ENCODE assay signal across 8 cellular contexts in the genomic region with DNA sequence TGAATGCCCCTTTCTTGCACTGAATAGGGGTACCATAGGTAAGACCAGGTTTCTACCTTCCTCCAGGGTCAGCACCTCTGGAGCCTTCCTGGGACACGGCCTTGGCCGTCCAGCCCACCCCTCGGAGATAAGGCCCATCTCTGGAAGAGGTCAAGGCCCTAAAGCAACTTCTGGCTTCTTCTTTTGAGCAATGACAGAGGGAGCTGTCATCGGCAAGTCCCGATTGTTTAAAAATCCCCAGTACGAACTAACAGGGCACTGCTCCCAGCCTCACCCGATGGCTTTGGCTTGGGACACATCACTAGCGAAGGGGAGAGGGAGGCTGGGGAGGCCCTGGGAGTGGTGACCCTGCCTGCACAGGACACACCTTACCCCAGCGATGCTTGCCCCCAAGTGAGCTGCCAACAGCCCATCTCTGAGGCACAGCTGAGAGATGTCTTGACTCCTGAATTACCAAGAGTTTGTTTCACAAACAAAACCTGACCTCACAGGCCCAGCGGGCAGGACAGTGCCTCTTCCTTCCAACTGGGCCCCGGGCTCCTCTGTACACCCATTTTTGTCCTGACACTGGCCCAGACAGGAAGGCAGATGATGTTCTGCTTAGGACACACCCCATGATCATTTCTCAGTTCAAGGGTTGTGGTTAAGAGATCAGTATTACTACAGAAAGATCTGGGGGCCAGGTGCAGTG. TPM values are rescaled to one million over a fixed set of nuclear protein-coding genes. Genes with fewer than 3 reads are reported as not detected.
DNase-seq lines count a peak whose midpoint lies in the region; ATAC-seq and TF ChIP-seq lines count a peak whose summit lies in the region.
"Had no signal": no experiment of that assay in that cellular context is flagged by ENCODE, and none has a peak within 500 bp of the region (broad histone marks: within the 10 kb centered on the region; RNA-seq: fewer than 3 reads in every experiment).

No MANE protein-coding gene starts in this region.

- intact Hi-C loops in heart right ventricle (cut with DNase I) = loop anchor here in 4 of 10 donors (5.0 to 10.0 kb wide), 2 partner anchors 46 to 148 kb away; partner anchors contain the start of gene TMC6 (in 3 of the 4)

- peaks cover 9 to 80% (median 62%) of the 10 kb centered on the region in 4 donors for H3K4me1 ChIP-seq in Peyer's patch
- peaks cover 39 to 83% (median 70%) of the 10 kb centered on the region in 9 donors for H3K4me1 ChIP-seq in heart right ventricle
- H3K4me1 ChIP-seq in subcutaneous abdominal adipose tissue (ENCODE audit: control insufficient read depth in 5 of 5, insufficient read depth in 5 of 5, low read length in 5 of 5) = peaks cover 13 to 78% (median 59%) of the 10 kb centered on the region in 5 donors

- H3K9ac ChIP-seq in subcutaneous abdominal adipose tissue (ENCODE audit: low read length in 5 of 5) = no peak overlapping the region

- WGBS in heart right ventricle, 2 donors = 36 to 46% methylated on average over 11 of the region's 11 CpGs

- ATAC-seq in GM21423 (IDR thresholded peaks at IDR 0.05; ENCODE audit: unreplicated experiment) (peak; percentile 32), heart right ventricle (peak in 5 of 8 donors; percentile 3 to 15 (median 7))

- H3K27me3 ChIP-seq in Peyer's patch (no peaks in the 10 kb centered on the region), heart right ventricle (no peaks in the 10 kb centered on the region), subcutaneous abdominal adipose tissue (ENCODE audit: control insufficient read depth in 5 of 5, insufficient read depth in 4 of 5, low read length in 5 of 5) (no peaks in the 10 kb centered on the region)

- H3K4me3 ChIP-seq in Peyer's patch (no peak overlapping the region), heart right ventricle (no peak overlapping the region), subcutaneous abdominal adipose tissue (ENCODE audit: low read depth in 1 of 5, low read length in 5 of 5) (no peak overlapping the region)

- H3K9me3 ChIP-seq in Peyer's patch = no peaks in the 10 kb centered on the region
- no peaks in the 10 kb centered on the region for H3K9me3 ChIP-seq in heart right ventricle
- no peaks in the 10 kb centered on the region for H3K9me3 ChIP-seq in subcutaneous abdominal adipose tissue (ENCODE audit: control insufficient read depth in 5 of 5, low read length in 5 of 5)

- H3K36me3 ChIP-seq in Peyer's patch = peaks cover 0 to 16% (median 0%) of the 10 kb centered on the region in 3 donors
- H3K36me3 ChIP-seq in heart right ventricle = peaks cover 0 to 38% (median 10%) of the 10 kb centered on the region in 9 donors
- H3K36me3 ChIP-seq in subcutaneous abdominal adipose tissue (ENCODE audit: control insufficient read depth in 5 of 5, insufficient read depth in 5 of 5, low read length in 5 of 5) = peaks cover 0 to 25% (median 19%) of the 10 kb centered on the region in 5 donors

- H3K27ac ChIP-seq in Peyer's patch = peak overlapping the region; percentile 79 to 97 (median 88)
- H3K27ac ChIP-seq in heart right ventricle = peak overlapping the region; percentile 80 to 94 (median 88)
- H3K27ac ChIP-seq in subcutaneous abdominal adipose tissue (ENCODE audit: low read depth, low read length) = peak overlapping the region; percentile 79

- peak; percentile 59 to 84 (median 74) for DNase-seq in Peyer's patch
- peak in 1 of 2 donors; percentile 21 for DNase-seq in heart right ventricle
- DNase-seq in NCI-H226 = no peak
- DNase-seq in stimulated activated CD4-positive, alpha-beta T cell treated with anti-CD3 and anti-CD28 coated beads, Interleukin-15, amount 100 ng/mL, for 24 hours = no peak
- no peak for DNase-seq in amniotic stem cell (lab: John Stamatoyannopoulos, UW)
- DNase-seq: retina had no signal

- TF ChIP-seq CTCF in Peyer's patch (IDR thresholded peaks at IDR 0.05) (no peak), heart right ventricle (IDR thresholded peaks at IDR 0.05) (no peak)

- TF ChIP-seq POLR2A in Peyer's patch (IDR thresholded peaks at IDR 0.05) = no peak

RNA-seq across cellular contexts. Expression of gene SYNGR2, which starts 4.8 kb away (rescaled TPM):
- total RNA-seq in Peyer's patch (10 to 100 TPM; 51.2 to 87.2 (median 77.3) TPM), heart right ventricle (100 to 1,000 TPM; 102 to 184 (median 116) TPM)
- 100 to 1,000 TPM in 1 of 2 donors, 10 to 100 TPM in 1; 92.8 to 200 TPM for polyA plus RNA-seq in heart right ventricle

RNA-seq across cellular contexts. Expression of gene TK1, which starts 13.7 kb away (rescaled TPM):
- total RNA-seq in Peyer's patch (10 to 100 TPM in 2 of 4 donors, 1 to 10 TPM in 2; 6.2 to 46.2 (median 10.1) TPM), heart right ventricle (10 to 100 TPM in 1 of 10 donors, 1 to 10 TPM in 4, under 1 TPM in 5; 0.33 to 12.7 (median 0.91) TPM)
- 1 to 10 TPM; 1.6 to 2.6 TPM for polyA plus RNA-seq in heart right ventricle

RNA-seq across cellular contexts. Expression of gene AFMID, which starts 14.0 kb away (rescaled TPM):
- total RNA-seq in Peyer's patch = 10 to 100 TPM; 28.2 to 98.2 (median 51.7) TPM
- total RNA-seq in heart right ventricle = 10 to 100 TPM; 23.7 to 42.4 (median 28.7) TPM
- polyA plus RNA-seq in heart right ventricle = 10 to 100 TPM; 13.0 to 17.3 TPM

RNA-seq across cellular contexts. Expression of gene C17orf99, which starts 27.0 kb away (rescaled TPM):
- 1 to 10 TPM in 1 of 4 donors, not detected in 3; 1.6 TPM for total RNA-seq in Peyer's patch
- total RNA-seq in heart right ventricle = under 1 TPM in 1 of 10 donors, not detected in 9; 0.11 TPM
- polyA plus RNA-seq in heart right ventricle = not detected

RNA-seq across cellular contexts. Expression of gene BIRC5, which starts 40.9 kb away (rescaled TPM):
- total RNA-seq in Peyer's patch (1 to 10 TPM; 2.4 to 6.5 (median 5.7) TPM), heart right ventricle (1 to 10 TPM in 3 of 10 donors, under 1 TPM in 5, not detected in 2; 0.13 to 7.6 (median 0.79) TPM)
- under 1 TPM; 0.22 to 0.28 TPM for polyA plus RNA-seq in heart right ventricle

Comparison
In these comparisons a context has a peak if more than half of its experiments do, and no peak if none do; other contexts are left out.
1. DNase-seq: peak in Peyer's patch (3 of 3); none in NCI-H226 (single experiment), stimulated activated CD4-positive, alpha-beta T cell treated with anti-CD3 and anti-CD28 coated beads, Interleukin-15, amount 100 ng/mL, for 24 hours (single experiment) and amniotic stem cell (single experiment).
2. Peak in every context shown above with its lines, with median percentiles within 50 percentile points of each other: H3K27ac ChIP-seq.